ENCODE assay signal across 17 cellular contexts in genomic region chr10:79980711-79981110, GRCh38. TPM values are rescaled to one million over a fixed set of nuclear protein-coding genes. Genes with fewer than 3 reads are reported as not detected.
DNase-seq lines count a peak whose midpoint lies in the region; ATAC-seq and TF ChIP-seq lines count a peak whose summit lies in the region.
"Had no signal": no experiment of that assay in that cellular context is flagged by ENCODE, and none has a peak within 500 bp of the region (broad histone marks: within the 10 kb centered on the region; RNA-seq: fewer than 3 reads in every experiment).

No MANE protein-coding gene starts in this region.

- no peak overlapping the region for H2AFZ ChIP-seq in PC-9
- H2AFZ ChIP-seq in parathyroid adenoma: peak overlapping the region; percentile 99

- peaks cover 6% of the 10 kb centered on the region for H3F3A ChIP-seq in PC-9 (ENCODE audit: insufficient read depth, low read depth)

- no peaks in the 10 kb centered on the region for H4K20me1 ChIP-seq in PC-9 (ENCODE audit: insufficient read depth)

- no peaks in the 10 kb centered on the region for H3K9me2 ChIP-seq in PC-9 (ENCODE audit: insufficient read depth)

- intact Hi-C loops in PC-9 (cut with micrococcal nuclease; ENCODE audit: unreplicated experiment): loop anchor here (2.0 kb wide), 2 partner anchors 32 to 76 kb away; partner anchors contain the start of gene SFTPD

- H3K4me3 Mint-ChIP-seq in activated CD8-positive, alpha-beta memory T cell treated with anti-CD3 and anti-CD28 coated beads, Interleukin-2, amount 10 ng/mL, durations not matched to agents 7 days and 5 days: peak overlapping the region; percentile 48
- H3K4me3 Mint-ChIP-seq in endodermal cell: peak overlapping the region; percentile 71

- H3K27ac ChIP-seq in PC-9 (no peak overlapping the region), endodermal cell (ENCODE audit: low read depth, low read length) (no peak overlapping the region), parathyroid adenoma (peak overlapping the region; percentile 99)

- H3K4me1 ChIP-seq in PC-9 (replicated peaks; ENCODE audit: insufficient read depth): peaks cover 20% of the 10 kb centered on the region
- no peaks in the 10 kb centered on the region for H3K4me1 ChIP-seq in endodermal cell (ENCODE audit: control insufficient read depth, insufficient read depth, low read length)
- H3K4me1 ChIP-seq in parathyroid adenoma: peaks cover 14% of the 10 kb centered on the region
- H3K4me1 ChIP-seq: prostate gland had no signal

- 90 to 100% methylated on average over 1 to 3 of the region's 3 CpGs for WGBS in endodermal cell (ENCODE audit: insufficient coverage in 1 of 2, insufficient read length in 1 of 2), 2 experiments

- H3K9ac ChIP-seq in endodermal cell (ENCODE audit: extremely low read depth, low read length, poor library complexity, severe bottlenecking): no peak overlapping the region
- H3K9ac ChIP-seq in parathyroid adenoma: no peak overlapping the region

- H3K36me3 ChIP-seq in PC-9 (ENCODE audit: low read depth) (no peaks in the 10 kb centered on the region), endodermal cell (ENCODE audit: control insufficient read depth, insufficient read depth, low read length) (no peaks in the 10 kb centered on the region), parathyroid adenoma (ENCODE audit: control insufficient read depth, insufficient read depth, low read length) (no peaks in the 10 kb centered on the region)
- H3K36me3 ChIP-seq: prostate gland had no signal

- CTCF ChIA-PET in activated CD8-positive, alpha-beta memory T cell treated with anti-CD3 and anti-CD28 coated beads, Interleukin-2, amount 10 ng/mL, durations not matched to agents 7 days and 5 days (lab: Charles Lee): no interaction called here
- CTCF ChIA-PET in PC-9 (lab: Charles Lee): no interaction called here

- no peaks in the 10 kb centered on the region for H3K36me3 Mint-ChIP-seq in activated CD8-positive, alpha-beta memory T cell treated with anti-CD3 and anti-CD28 coated beads, Interleukin-2, amount 10 ng/mL, durations not matched to agents 7 days and 5 days
- H3K36me3 Mint-ChIP-seq in endodermal cell (ENCODE audit: low read depth): no peaks in the 10 kb centered on the region

- H3K27me3 ChIP-seq in PC-9 (ENCODE audit: insufficient read depth, low read depth): no peaks in the 10 kb centered on the region
- peaks cover 12% of the 10 kb centered on the region for H3K27me3 ChIP-seq in endodermal cell (ENCODE audit: control insufficient read depth, insufficient read depth, low read length, poor library complexity, severe bottlenecking)
- no peaks in the 10 kb centered on the region for H3K27me3 ChIP-seq in parathyroid adenoma (ENCODE audit: control insufficient read depth, insufficient read depth, low read length)

- peaks cover 74% of the 10 kb centered on the region for H3K27me3 Mint-ChIP-seq in activated CD8-positive, alpha-beta memory T cell treated with anti-CD3 and anti-CD28 coated beads, Interleukin-2, amount 10 ng/mL, durations not matched to agents 7 days and 5 days
- H3K27me3 Mint-ChIP-seq in endodermal cell (ENCODE audit: insufficient read depth): peaks cover 27% of the 10 kb centered on the region

- POLR2A ChIA-PET in PC-9 (lab: Charles Lee; ENCODE audit: unreplicated experiment): no interaction called here

- H3K4me2 ChIP-seq in PC-9 (peak overlapping the region; percentile 84), parathyroid adenoma (ENCODE audit: low read length) (no peak overlapping the region)

- no TSS peak for BruUV-seq in PC-9 (replicated peaks; lab: Mats Ljungman, UMichigan)

- ATAC-seq in activated CD8-positive, alpha-beta memory T cell treated with anti-CD3 and anti-CD28 coated beads, Interleukin-2, amount 10 ng/mL, durations not matched to agents 7 days and 5 days: no peak
- no peak for ATAC-seq in SK-N-SH treated with all-trans-retinoic acid at 6 μM for 48 hours
- ATAC-seq: K562 had no signal

- H3K79me2 ChIP-seq in PC-9 (ENCODE audit: low read depth) (no peaks in the 10 kb centered on the region), parathyroid adenoma (no peaks in the 10 kb centered on the region)

- DNase-seq in activated CD8-positive, alpha-beta memory T cell treated with anti-CD3 and anti-CD28 coated beads, Interleukin-2, amount 10 ng/mL, durations not matched to agents 7 days and 5 days: no peak
- DNase-seq in activated CD8-positive, alpha-beta memory T cell treated with anti-CD3 and anti-CD28 coated beads, Interleukin-2, amount 50 U/mL, for 4 hours: no peak
- DNase-seq in PC-9 (no peak), endodermal cell (no peak), hippocampal formation (lab: John Stamatoyannopoulos, UW) (no peak), NCI-H128 (lab: John Stamatoyannopoulos, UW; ENCODE audit: unreplicated experiment) (no peak)
- DNase-seq: ACHN; activated CD4-positive, alpha-beta T cell treated with anti-CD3 and anti-CD28 coated beads, Interleukin-2, amount 50 U/mL, for 4 hours; activated effector memory CD4-positive, alpha-beta T cell treated with Interleukin-2 at 50 U/mL for 16 hours; effector CD8-positive, alpha-beta T cell; mesendoderm; NCI-H1048; T-helper 9 cell had no signal

- H3K9me3 ChIP-seq in PC-9 (ENCODE audit: insufficient read depth, low read depth) (no peaks in the 10 kb centered on the region), endodermal cell (ENCODE audit: control insufficient read depth, low read length) (peaks cover 25% of the 10 kb centered on the region), parathyroid adenoma (ENCODE audit: control insufficient read depth, low read length) (no peaks in the 10 kb centered on the region)
- H3K9me3 ChIP-seq: prostate gland had no signal

- H3K27ac Mint-ChIP-seq in activated CD8-positive, alpha-beta memory T cell treated with anti-CD3 and anti-CD28 coated beads, Interleukin-2, amount 10 ng/mL, durations not matched to agents 7 days and 5 days: no peak overlapping the region
- H3K27ac Mint-ChIP-seq in endodermal cell: no peak overlapping the region

- H3K4me1 Mint-ChIP-seq in activated CD8-positive, alpha-beta memory T cell treated with anti-CD3 and anti-CD28 coated beads, Interleukin-2, amount 10 ng/mL, durations not matched to agents 7 days and 5 days: peaks cover 23% of the 10 kb centered on the region
- peaks cover 4% of the 10 kb centered on the region for H3K4me1 Mint-ChIP-seq in endodermal cell

- H3K4me3 ChIP-seq in PC-9 (peak overlapping the region; percentile 88; the same call in 1 of the 2 replicates), endodermal cell (ENCODE audit: low read length) (no peak overlapping the region), parathyroid adenoma (ENCODE audit: low read depth, low read length) (peak overlapping the region; percentile 73)
- H3K4me3 ChIP-seq: K562 had no signal

- H3K9me3 Mint-ChIP-seq in activated CD8-positive, alpha-beta memory T cell treated with anti-CD3 and anti-CD28 coated beads, Interleukin-2, amount 10 ng/mL, durations not matched to agents 7 days and 5 days (ENCODE audit: low read depth): no peaks in the 10 kb centered on the region
- peaks cover 13% of the 10 kb centered on the region for H3K9me3 Mint-ChIP-seq in endodermal cell

- no peak for TF ChIP-seq CTCF in PC-9 (conservative IDR thresholded peaks at IDR 0.05)
- TF ChIP-seq CTCF in endodermal cell (conservative IDR thresholded peaks at IDR 0.05): no peak
- no peak for TF ChIP-seq CTCF in parathyroid adenoma (IDR thresholded peaks at IDR 0.05)

TF ChIP-seq in SK-N-SH treated with all-trans-retinoic acid at 6 μM for 48 hours, 23 proteins besides CTCF, POLR2A, EP300 and RAD21 (continues in another document):
- TF ChIP-seq ISL1 (CRISPR knock-in tag; IDR thresholded peaks at IDR 0.05) (no peak), CSRNP3 (CRISPR knock-in tag; IDR thresholded peaks at IDR 0.05) (no peak), POU6F1 (CRISPR knock-in tag; IDR thresholded peaks at IDR 0.05; ENCODE audit: borderline replicate concordance, low read depth) (no peak), ESRRG (CRISPR knock-in tag; IDR thresholded peaks at IDR 0.05) (no peak), ZFP3 (CRISPR knock-in tag; IDR thresholded peaks at IDR 0.05) (no peak), ARNTL (CRISPR knock-in tag; IDR thresholded peaks at IDR 0.05; ENCODE audit: borderline replicate concordance, low read depth) (no peak), ZNF565 (CRISPR knock-in tag; conservative IDR thresholded peaks at IDR 0.05; ENCODE audit: low read depth) (no peak), RARB (CRISPR knock-in tag; IDR thresholded peaks at IDR 0.05) (no peak), ZNF8 (CRISPR knock-in tag; IDR thresholded peaks at IDR 0.05) (no peak), SNAI2 (CRISPR knock-in tag; IDR thresholded peaks at IDR 0.05) (no peak), CSDC2 (CRISPR knock-in tag; IDR thresholded peaks at IDR 0.05) (no peak), ZFP30 (CRISPR knock-in tag; IDR thresholded peaks at IDR 0.05) (no peak)

RNA-seq across cellular contexts. Expression of gene SFTPD, which starts 31.8 kb away (rescaled TPM):
- total RNA-seq in activated CD8-positive, alpha-beta memory T cell treated with anti-CD3 and anti-CD28 coated beads, Interleukin-2, amount 10 ng/mL, durations not matched to agents 7 days and 5 days: not detected
- total RNA-seq in PC-9 (2021) (1.5 TPM in 1 of 2 replicates, not detected in the other), endodermal cell (under 1 TPM; 0.42 to 0.86 TPM)
- polyA plus RNA-seq in endodermal cell (2013, experiment 1 of 2): not detected
- not detected for polyA plus RNA-seq in endodermal cell (2013, experiment 2 of 2)
- polyA plus RNA-seq: K562 had no signal
